In genomic region chr9:470041-470781, GRCh38 we compare ENCODE assay signal across 1 cellular context.
TF ChIP-seq lines count a peak whose summit lies in the region.

No MANE protein-coding gene starts in this region.

TF ChIP-seq in HepG2, 621 proteins besides CTCF, POLR2A, EP300 and RAD21 (continued from another document and continues in another):
- no peak for TF ChIP-seq PRDM15 (CRISPR knock-in tag; IDR thresholded peaks at IDR 0.05)
- TF ChIP-seq ZNF280B (CRISPR knock-in tag; IDR thresholded peaks at IDR 0.05; ENCODE audit: borderline replicate concordance), result peak; percentile 72; the same call in 1 of the 2 replicates
- no peak for TF ChIP-seq CHCHD3 (CRISPR knock-in tag; IDR thresholded peaks at IDR 0.05)
- TF ChIP-seq SKIL (CRISPR knock-in tag; IDR thresholded peaks at IDR 0.05; ENCODE audit: borderline replicate concordance), result no peak
- TF ChIP-seq ZNF230 (CRISPR knock-in tag; IDR thresholded peaks at IDR 0.05), result no peak; the same call in 1 of the 2 replicates
- 0 out of 2 replicates have a peak, but pooled peaks have one; percentile 22 for TF ChIP-seq SP4 (CRISPR knock-in tag; IDR thresholded peaks at IDR 0.05)
- no peak for TF ChIP-seq SRSF9 (IDR thresholded peaks at IDR 0.05; ENCODE audit: borderline replicate concordance, insufficient read depth, low read depth, low read length, poor library complexity, severe bottlenecking)
- peak; percentile 43 for TF ChIP-seq MXD1 (CRISPR knock-in tag; IDR thresholded peaks at IDR 0.05)
- TF ChIP-seq TERF1 (CRISPR knock-in tag; IDR thresholded peaks at IDR 0.05), result no peak
- TF ChIP-seq NR0B2 (CRISPR knock-in tag; IDR thresholded peaks at IDR 0.05), result peak; percentile 77; the same call in 1 of the 2 replicates
- TF ChIP-seq DR1 (CRISPR knock-in tag; IDR thresholded peaks at IDR 0.05), result no peak
- no peak for TF ChIP-seq ZNF414 (CRISPR knock-in tag; IDR thresholded peaks at IDR 0.05)
- no peak for TF ChIP-seq AHDC1 (CRISPR knock-in tag; IDR thresholded peaks at IDR 0.05; ENCODE audit: borderline replicate concordance)
- no peak for TF ChIP-seq ARHGAP35 (CRISPR knock-in tag; IDR thresholded peaks at IDR 0.05; ENCODE audit: borderline replicate concordance)
- no peak; the same call in 1 of the 2 replicates for TF ChIP-seq ZFP91 (CRISPR knock-in tag; IDR thresholded peaks at IDR 0.05; ENCODE audit: borderline replicate concordance)
- TF ChIP-seq ZFP82 (CRISPR knock-in tag; IDR thresholded peaks at IDR 0.05; ENCODE audit: borderline replicate concordance), result no peak
- TF ChIP-seq ZNF652 (CRISPR knock-in tag; IDR thresholded peaks at IDR 0.05; ENCODE audit: borderline replicate concordance, low read depth), result no peak
- TF ChIP-seq THAP8 (CRISPR knock-in tag; IDR thresholded peaks at IDR 0.05; ENCODE audit: borderline replicate concordance), result no peak
- TF ChIP-seq PCBP1 (IDR thresholded peaks at IDR 0.05; ENCODE audit: borderline replicate concordance, low read depth, low read length), result no peak
- TF ChIP-seq ZNF329 (CRISPR knock-in tag; IDR thresholded peaks at IDR 0.05; ENCODE audit: low read depth), result 0 out of 2 replicates have a peak, but pooled peaks have one; percentile 42
- peak; percentile 60; the same call in 1 of the 2 replicates for TF ChIP-seq ZNF343 (CRISPR knock-in tag; IDR thresholded peaks at IDR 0.05)
- TF ChIP-seq ZNF512B (CRISPR knock-in tag; IDR thresholded peaks at IDR 0.05; ENCODE audit: borderline replicate concordance), result peak; percentile 80
- TF ChIP-seq SNAPC5 (CRISPR knock-in tag; IDR thresholded peaks at IDR 0.05; ENCODE audit: borderline replicate concordance), result 0 out of 2 replicates have a peak, but pooled peaks have one; percentile 63
- TF ChIP-seq ZNF274 (CRISPR knock-in tag; IDR thresholded peaks at IDR 0.05), result no peak
- TF ChIP-seq SALL1 (CRISPR knock-in tag; IDR thresholded peaks at IDR 0.05), result peak; percentile 87
- 0 out of 2 replicates have a peak, but pooled peaks have one; percentile 39 for TF ChIP-seq ESRRA (CRISPR knock-in tag; IDR thresholded peaks at IDR 0.05; ENCODE audit: low read depth)
- no peak for TF ChIP-seq ZNF235 (CRISPR knock-in tag; IDR thresholded peaks at IDR 0.05; ENCODE audit: borderline replicate concordance)
- TF ChIP-seq PLSCR1 (CRISPR knock-in tag; IDR thresholded peaks at IDR 0.05; ENCODE audit: borderline replicate concordance), result no peak
- TF ChIP-seq CBX1 (IDR thresholded peaks at IDR 0.05; ENCODE audit: low read depth), result no peak
